ENCODE assay signal across 22 cellular contexts in the genomic region with DNA sequence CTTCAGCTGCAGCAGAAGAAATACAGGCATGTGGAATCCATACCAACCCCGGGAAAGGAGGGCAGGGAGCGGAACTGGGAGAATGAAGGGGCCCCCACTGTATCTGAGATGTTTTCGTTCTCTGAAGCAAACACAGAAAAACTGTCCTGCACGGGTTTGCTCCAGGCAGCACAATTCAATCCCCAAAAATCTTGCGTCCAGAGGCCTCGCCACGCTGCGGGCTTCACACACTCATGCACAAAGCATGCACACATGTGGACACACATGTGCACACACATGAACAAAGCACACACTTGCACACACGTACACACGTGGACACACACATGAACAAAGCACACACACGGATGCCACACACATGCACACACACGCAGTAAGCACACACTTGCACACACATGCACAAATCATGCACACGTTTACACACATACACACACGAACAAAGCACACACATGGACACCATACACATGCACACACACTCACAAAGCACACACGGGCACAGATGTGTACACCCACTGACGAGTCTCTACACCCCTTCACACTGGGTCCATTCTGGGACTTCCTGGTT.
"Had no signal": no experiment of that assay in that cellular context is flagged by ENCODE, and none has a peak within 500 bp of the region (broad histone marks: within the 10 kb centered on the region; RNA-seq: fewer than 3 reads in every experiment).

No MANE protein-coding gene starts in this region.

- ATAC-seq: activated CD4-positive, alpha-beta T cell treated with anti-CD3 and anti-CD28 coated beads for 36 hours; activated CD8-positive, alpha-beta memory T cell treated with anti-CD3 and anti-CD28 coated beads, Interleukin-2, amount 10 ng/mL, durations not matched to agents 7 days and 5 days; activated CD8-positive, alpha-beta T cell treated with anti-CD3 and anti-CD28 coated beads, Interleukin-2, amount 10 ng/mL, durations not matched to agents 7 days and 5 days; activated naive CD8-positive, alpha-beta T cell treated with anti-CD3 and anti-CD28 coated beads, Interleukin-2, amount 50 U/mL, for 24 hours; left cardiac atrium; right cardiac atrium had no signal

- H3K36me3 ChIP-seq: colonic mucosa, spleen, transverse colon, uterus had no signal

- H3K4me3 ChIP-seq: colonic mucosa, spleen, transverse colon, uterus had no signal

- FAIRE-seq: endometrium, frontal cortex had no signal

- H3K9me3 ChIP-seq: colonic mucosa, spleen, transverse colon, uterus had no signal

- H3K27ac ChIP-seq: colonic mucosa, epithelial cell of prostate, spleen, transverse colon, uterus had no signal

- H3K27me3 ChIP-seq: colonic mucosa, uterus had no signal

- H3K4me1 ChIP-seq: uterus had no signal

- DNase-seq: activated CD4-positive, alpha-beta T cell treated with anti-CD3 and anti-CD28 coated beads for 36 hours; activated CD4-positive, CD25-positive, alpha-beta regulatory T cell; activated CD8-positive, alpha-beta memory T cell treated with anti-CD3 and anti-CD28 coated beads, Interleukin-2, amount 10 ng/mL, durations not matched to agents 7 days and 5 days; activated CD8-positive, alpha-beta T cell treated with anti-CD3 and anti-CD28 coated beads, Interleukin-2, amount 10 ng/mL, durations not matched to agents 7 days and 5 days; activated naive CD8-positive, alpha-beta T cell treated with anti-CD3 and anti-CD28 coated beads, Interleukin-2, amount 50 U/mL, for 24 hours; activated T-cell treated with anti-CD3 and anti-CD28 coated beads, Interleukin-2, amount 50 U/mL, for 48 hours; amygdala; colonic mucosa; effector CD8-positive, alpha-beta T cell; islet precursor cell; left cardiac atrium; naive B cell; nephron progenitor cell; occipital lobe; right cardiac atrium; spleen; stimulated activated naive CD4-positive, alpha-beta T cell treated with Interleukin-2 at 50 U/mL for 16 hours; transverse colon; uterus had no signal
